ENCODE assay signal across 14 cellular contexts in the genomic region with DNA sequence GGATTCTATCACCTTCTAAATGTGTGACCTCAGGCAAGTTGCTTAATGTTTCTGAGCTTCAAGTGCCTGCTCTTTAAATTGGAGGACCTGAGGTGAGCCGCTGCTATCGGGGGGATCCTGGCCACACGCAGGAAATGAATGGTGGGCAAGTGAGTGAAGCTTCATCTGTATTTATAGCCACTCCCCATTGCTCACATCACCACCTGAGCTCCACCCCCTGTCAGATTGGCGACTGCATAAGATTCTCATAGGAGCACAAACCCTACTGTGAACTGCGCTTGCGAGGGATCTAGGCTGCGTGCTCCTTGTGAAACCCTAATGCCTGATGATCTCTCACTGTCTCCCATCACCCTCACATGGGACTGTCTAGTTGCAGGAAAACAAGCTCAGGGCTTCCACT.
A peak's percentile ranks its signal among the peaks of the same experiment; 100 is the strongest.
DNase-seq lines count a peak whose midpoint lies in the region; ATAC-seq lines count a peak whose summit lies in the region.
"Had no signal": no experiment of that assay in that cellular context is flagged by ENCODE, and none has a peak within 500 bp of the region (broad histone marks: within the 10 kb centered on the region; RNA-seq: fewer than 3 reads in every experiment).

No MANE protein-coding gene starts in this region.

- no peak for ATAC-seq in stimulated activated naive CD8-positive, alpha-beta T cell treated with anti-CD3 and anti-CD28 coated beads, Interleukin-15, amount 100 ng/mL, for 72 hours
- ATAC-seq: right lobe of liver had no signal

- no peaks in the 10 kb centered on the region for H3K36me3 ChIP-seq in effector memory CD4-positive, alpha-beta T cell (ENCODE audit: control insufficient read depth, insufficient read depth, low read length)
- no peaks in the 10 kb centered on the region for H3K36me3 ChIP-seq in H7 (replicated peaks; ENCODE audit: control insufficient read depth, insufficient read depth, low read length)
- H3K36me3 ChIP-seq: right lobe of liver had no signal

- peak; percentile 60 for DNase-seq in stimulated activated CD4-positive, alpha-beta T cell treated with anti-CD3 and anti-CD28 coated beads, Interleukin-15, amount 100 ng/mL, for 24 hours
- no peak for DNase-seq in stimulated activated CD4-positive, alpha-beta T cell treated with anti-CD3 and anti-CD28 coated beads, Interleukin-2, amount 100 ng/mL, for 48 hours
- DNase-seq in T-helper 22 cell (ENCODE audit: low read depth) (peak; percentile 12), DMS79 (lab: John Stamatoyannopoulos, UW) (no peak), caudate nucleus (lab: John Stamatoyannopoulos, UW) (no peak), H7 (no peak)
- peak in 1 of 3 donors; percentile 13 for DNase-seq in effector memory CD4-positive, alpha-beta T cell
- DNase-seq in stimulated activated naive CD8-positive, alpha-beta T cell treated with anti-CD3 and anti-CD28 coated beads, Interleukin-15, amount 100 ng/mL, for 72 hours = peak in 1 of 2 donors; percentile 42
- DNase-seq: DMS53, mammary epithelial cell, NCI-H1105 treated with DMSO at 0.1 percent for 48 hours, NCI-H446 had no signal

- peaks cover 22% of the 10 kb centered on the region for H3K27me3 Mint-ChIP-seq in stimulated activated naive CD8-positive, alpha-beta T cell treated with anti-CD3 and anti-CD28 coated beads, Interleukin-15, amount 100 ng/mL, for 72 hours
- H3K27me3 Mint-ChIP-seq: activated naive CD4-positive, alpha-beta T cell treated with anti-CD3 and anti-CD28 coated beads, Interleukin-2, amount 50 U/mL, for 24 hours had no signal

- H3K27ac ChIP-seq in effector memory CD4-positive, alpha-beta T cell (ENCODE audit: insufficient read depth, low read length, poor library complexity, severe bottlenecking) = no peak overlapping the region
- H3K27ac ChIP-seq in caudate nucleus (ENCODE audit: low read depth, low read length) = no peak overlapping the region
- H3K27ac ChIP-seq: right lobe of liver had no signal

- peak overlapping the region; percentile 62 to 76 for H3K4me3 Mint-ChIP-seq in stimulated activated naive CD8-positive, alpha-beta T cell treated with anti-CD3 and anti-CD28 coated beads, Interleukin-15, amount 100 ng/mL, for 72 hours
- H3K4me3 Mint-ChIP-seq: activated naive CD4-positive, alpha-beta T cell treated with anti-CD3 and anti-CD28 coated beads, Interleukin-2, amount 50 U/mL, for 24 hours had no signal

- peaks cover 0 to 3% of the 10 kb centered on the region in 2 donors for H3K9me3 Mint-ChIP-seq in stimulated activated naive CD8-positive, alpha-beta T cell treated with anti-CD3 and anti-CD28 coated beads, Interleukin-15, amount 100 ng/mL, for 72 hours
- H3K9me3 Mint-ChIP-seq: activated naive CD4-positive, alpha-beta T cell treated with anti-CD3 and anti-CD28 coated beads, Interleukin-2, amount 50 U/mL, for 24 hours had no signal

- H3K4me1 Mint-ChIP-seq in stimulated activated naive CD8-positive, alpha-beta T cell treated with anti-CD3 and anti-CD28 coated beads, Interleukin-15, amount 100 ng/mL, for 72 hours = peaks cover 92% of the 10 kb centered on the region

- H3K27ac Mint-ChIP-seq in stimulated activated naive CD8-positive, alpha-beta T cell treated with anti-CD3 and anti-CD28 coated beads, Interleukin-15, amount 100 ng/mL, for 72 hours = peak overlapping the region in 1 of 2 donors; percentile 55
- H3K27ac Mint-ChIP-seq: activated naive CD4-positive, alpha-beta T cell treated with anti-CD3 and anti-CD28 coated beads, Interleukin-2, amount 50 U/mL, for 24 hours had no signal

- H3K27me3 ChIP-seq in effector memory CD4-positive, alpha-beta T cell (replicated peaks; ENCODE audit: control insufficient read depth, insufficient read depth, low read length, poor library complexity, severe bottlenecking) = no peaks in the 10 kb centered on the region
- H3K27me3 ChIP-seq in H7 (ENCODE audit: control insufficient read depth, insufficient read depth, low read length) = no peaks in the 10 kb centered on the region
- H3K27me3 ChIP-seq: right lobe of liver had no signal

- H3K9me3 ChIP-seq in effector memory CD4-positive, alpha-beta T cell (ENCODE audit: control insufficient read depth, low read length) = no peaks in the 10 kb centered on the region
- H3K9me3 ChIP-seq: right lobe of liver had no signal

- peaks cover 34% of the 10 kb centered on the region for H3K4me1 ChIP-seq in effector memory CD4-positive, alpha-beta T cell (ENCODE audit: control insufficient read depth, insufficient read depth, low read length, poor library complexity, severe bottlenecking)
- H3K4me1 ChIP-seq: right lobe of liver had no signal

- H3K4me3 ChIP-seq in effector memory CD4-positive, alpha-beta T cell (ENCODE audit: insufficient read depth, low read depth, low read length, poor library complexity, severe bottlenecking) = peak overlapping the region; percentile 18
- H3K4me3 ChIP-seq in H7 (ENCODE audit: insufficient read depth, low read depth, low read length) = no peak overlapping the region
- H3K4me3 ChIP-seq: right lobe of liver had no signal

Comparison
In these comparisons a context has a peak if more than half of its experiments do, and no peak if none do; other contexts are left out.
1. DNase-seq: peak in stimulated activated CD4-positive, alpha-beta T cell treated with anti-CD3 and anti-CD28 coated beads, Interleukin-15, amount 100 ng/mL, for 24 hours (single experiment) and T-helper 22 cell (single experiment); none in stimulated activated CD4-positive, alpha-beta T cell treated with anti-CD3 and anti-CD28 coated beads, Interleukin-2, amount 100 ng/mL, for 48 hours (0 of 2), DMS79 (single experiment), caudate nucleus (0 of 61) and H7 (single experiment).